13 cellular contexts compared by ENCODE assay signal in genomic region chr15:29126821-29127461, GRCh38.
DNase-seq lines count a peak whose midpoint lies in the region; FAIRE-seq and TF ChIP-seq lines count a peak whose summit lies in the region.
"Had no signal": no experiment of that assay in that cellular context is flagged by ENCODE, and none has a peak within 500 bp of the region (broad histone marks: within the 10 kb centered on the region; RNA-seq: fewer than 3 reads in every experiment).

No MANE protein-coding gene starts in this region.

- no peaks in the 10 kb centered on the region for H3K9me3 ChIP-seq in neuronal stem cell (replicated peaks in 1 of 2; ENCODE audit: control insufficient read depth in 2 of 2, insufficient read depth in 1 of 2, low read depth in 1 of 2, low read length in 2 of 2)
- H3K9me3 ChIP-seq: neutrophil, transverse colon had no signal

- peak overlapping the region; percentile 49 for H3K18ac ChIP-seq in neuronal stem cell (ENCODE audit: low read length)

- no peak overlapping the region for H3K4me3 ChIP-seq in choroid plexus epithelial cell (ENCODE audit: low read depth, low read length)
- H3K4me3 ChIP-seq in neuronal stem cell (ENCODE audit: low read length in 2 of 2) = no peak overlapping the region
- H3K4me3 ChIP-seq: transverse colon had no signal

- H3K27me3 ChIP-seq in neuronal stem cell (ENCODE audit: control insufficient read depth in 3 of 3, insufficient read depth in 3 of 3, low read depth in 1 of 3, low read length in 3 of 3) = peaks cover 0 to 6% (median 0%) of the 10 kb centered on the region in 3 experiments
- H3K27me3 ChIP-seq: neutrophil, transverse colon had no signal

- peak; percentile 28 for TF ChIP-seq CTCF in choroid plexus epithelial cell (conservative IDR thresholded peaks at IDR 0.05; ENCODE audit: low read depth, low read length)
- no peak for TF ChIP-seq CTCF in D721Med (IDR thresholded peaks at IDR 0.05; ENCODE audit: insufficient read depth, missing control alignments)

- no CpG with 5 or more reads among the region's 19 CpGs for WGBS in neuronal stem cell (ENCODE audit: extremely low coverage in 2 of 2, insufficient read length in 2 of 2, insufficient replicate concordance in 1 of 2), 2 donors

- no peak overlapping the region for H2BK120ac ChIP-seq in neuronal stem cell (ENCODE audit: low read depth, low read length)

- no peak for FAIRE-seq in D721Med (lab: Jason Lieb, UNC)

- H2AK5ac ChIP-seq in neuronal stem cell (ENCODE audit: low read depth, low read length) = peak overlapping the region; percentile 35

- peak overlapping the region; percentile 23 for H4K8ac ChIP-seq in neuronal stem cell (ENCODE audit: low read depth, low read length)

- H3K27ac ChIP-seq in neuronal stem cell (replicated peaks; ENCODE audit: low read length) = no peak overlapping the region
- H3K27ac ChIP-seq: 22Rv1, neutrophil, transverse colon had no signal

- peaks cover 14 to 26% of the 10 kb centered on the region in 2 donors for H3K4me1 ChIP-seq in neuronal stem cell (ENCODE audit: control insufficient read depth in 2 of 2, insufficient read depth in 1 of 2, low read depth in 1 of 2, low read length in 2 of 2)
- H3K4me1 ChIP-seq: transverse colon had no signal

- H2AFZ ChIP-seq in neuronal stem cell (ENCODE audit: low read length) = peak overlapping the region; percentile 16

- H3K9ac ChIP-seq in neuronal stem cell (ENCODE audit: low read depth, low read length, poor library complexity) = no peak overlapping the region

- no peak overlapping the region for H4K91ac ChIP-seq in neuronal stem cell (ENCODE audit: low read depth, low read length, poor library complexity)

- no peaks in the 10 kb centered on the region for H3K36me3 ChIP-seq in neuronal stem cell (replicated peaks in 1 of 2; ENCODE audit: control insufficient read depth in 2 of 2, insufficient read depth in 2 of 2, low read length in 2 of 2)
- H3K36me3 ChIP-seq: neutrophil, transverse colon had no signal

- H3K4ac ChIP-seq in neuronal stem cell (ENCODE audit: low read length) = no peak overlapping the region

- peak overlapping the region; percentile 78 for H3K14ac ChIP-seq in neuronal stem cell (ENCODE audit: low read length)

- peak overlapping the region; percentile 58 for H2BK5ac ChIP-seq in neuronal stem cell (ENCODE audit: low read length)

- peak overlapping the region; percentile 83 for H3K23ac ChIP-seq in neuronal stem cell (ENCODE audit: low read depth, low read length, poor library complexity)

- no peak overlapping the region for H3K4me2 ChIP-seq in neuronal stem cell (ENCODE audit: insufficient read depth, low read length, poor library complexity, severe bottlenecking)

- no peak overlapping the region for H2BK12ac ChIP-seq in neuronal stem cell (ENCODE audit: low read length)

- DNase-seq in DMS 273 (lab: John Stamatoyannopoulos, UW; ENCODE audit: unreplicated experiment) = peak; percentile 41
- no peak for DNase-seq in DMS 273 treated with DMSO at 0.1 percent for 48 hours (lab: John Stamatoyannopoulos, UW)
- DNase-seq in NAMALWA (ENCODE audit: low spot score) = peak; percentile 45
- no peak for DNase-seq in choroid plexus epithelial cell (ENCODE audit: low read depth)
- no peak for DNase-seq in neuronal stem cell (ENCODE audit: low spot score)
- no peak for DNase-seq in SIG-M5 (lab: John Stamatoyannopoulos, UW)
- DNase-seq in D721Med (ENCODE audit: insufficient read length, low spot score) = no peak
- DNase-seq in OCI-M2 (lab: John Stamatoyannopoulos, UW; ENCODE audit: unreplicated experiment) = no peak
- DNase-seq: NCI-H1436; stimulated activated CD4-positive, alpha-beta T cell treated with anti-CD3 and anti-CD28 coated beads, Interleukin-12 subunit alpha, Interleukin-12 subunit beta, amount 100 ng/mL, for 4 hours; transverse colon had no signal

- no peak overlapping the region for H2BK15ac ChIP-seq in neuronal stem cell (ENCODE audit: low read length)

- H3K79me1 ChIP-seq in neuronal stem cell (ENCODE audit: low read depth, low read length) = peaks cover 4% of the 10 kb centered on the region

Comparison
In these comparisons a context has a peak if more than half of its experiments do, and no peak if none do; other contexts are left out.
1. DNase-seq: peak in DMS 273 (single experiment) and NAMALWA (single experiment); none in DMS 273 treated with DMSO at 0.1 percent for 48 hours (single experiment), choroid plexus epithelial cell (single experiment), neuronal stem cell (single experiment), SIG-M5 (single experiment), D721Med (single experiment) and OCI-M2 (single experiment).